1 cellular context compared by ENCODE assay signal in genomic region chr7:101161692-101162461, GRCh38.
TF ChIP-seq lines count a peak whose summit lies in the region.

No MANE protein-coding gene starts in this region.

TF ChIP-seq in GM23338, 12 proteins besides CTCF, POLR2A, EP300 and RAD21 (continued from another document):
- TF ChIP-seq ZNF462 (CRISPR knock-in tag; IDR thresholded peaks at IDR 0.05): no peak
- no peak for TF ChIP-seq NANOG (IDR thresholded peaks at IDR 0.05; ENCODE audit: borderline replicate concordance)
- no peak for TF ChIP-seq EZH2phosphoT487 (IDR thresholded peaks at IDR 0.05; ENCODE audit: unreplicated experiment)
- no peak for TF ChIP-seq STAT1 (IDR thresholded peaks at IDR 0.05; ENCODE audit: unreplicated experiment)
- no peak for TF ChIP-seq ETS1 (IDR thresholded peaks at IDR 0.05)
- no peak for TF ChIP-seq ZNF114 (CRISPR knock-in tag; IDR thresholded peaks at IDR 0.05)
- TF ChIP-seq EZH2 (IDR thresholded peaks at IDR 0.05; ENCODE audit: low read depth, unreplicated experiment): no peak
- no peak for TF ChIP-seq CREB1 (CRISPR knock-in tag; IDR thresholded peaks at IDR 0.05; ENCODE audit: low read depth)
- TF ChIP-seq POLR2AphosphoS5 (IDR thresholded peaks at IDR 0.05; ENCODE audit: low read depth): no peak
